ENCODE assay signal across 29 cellular contexts in the genomic region with DNA sequence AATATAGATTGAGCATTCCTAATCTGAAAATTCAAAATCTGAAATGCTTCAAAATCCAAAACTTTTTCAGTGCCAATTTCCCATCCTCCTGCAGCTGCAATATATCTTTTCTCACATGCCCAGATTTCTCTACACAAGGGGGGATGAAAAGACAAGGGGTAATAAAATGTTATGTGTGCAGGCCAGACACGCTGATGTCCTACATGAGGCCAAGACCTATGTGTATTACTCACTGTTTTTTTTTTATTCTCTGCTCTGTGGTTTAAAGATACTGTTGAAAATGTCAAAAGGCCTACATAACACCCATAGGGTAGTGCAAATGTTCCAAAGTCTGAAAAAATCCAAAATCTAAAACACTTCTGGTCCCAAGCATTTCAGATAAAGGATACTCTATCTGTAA. TPM values are rescaled to one million over a fixed set of nuclear protein-coding genes. Genes with fewer than 3 reads are reported as not detected.
DNase-seq lines count a peak whose midpoint lies in the region; ATAC-seq, FAIRE-seq and TF ChIP-seq lines count a peak whose summit lies in the region.
"Had no signal": no experiment of that assay in that cellular context is flagged by ENCODE, and none has a peak within 500 bp of the region (broad histone marks: within the 10 kb centered on the region; RNA-seq: fewer than 3 reads in every experiment).

No MANE protein-coding gene starts in this region.

- no peaks in the 10 kb centered on the region for H3K27me3 Mint-ChIP-seq in astrocyte (ENCODE audit: low read depth, unreplicated experiment)

- H3K4me2 ChIP-seq in astrocyte (ENCODE audit: low read length) (no peak overlapping the region), fibroblast of lung (ENCODE audit: extremely low read depth, insufficient read depth, low read length) (no peak overlapping the region)

- H3K36me3 ChIP-seq in astrocyte (ENCODE audit: insufficient read depth, low read length) (no peaks in the 10 kb centered on the region), fibroblast of lung (ENCODE audit: control insufficient read depth, insufficient read depth, low read length) (no peaks in the 10 kb centered on the region), left lung (no peaks in the 10 kb centered on the region), ascending aorta (no peaks in the 10 kb centered on the region)
- H3K36me3 ChIP-seq: HAP-1 had no signal

- intact Hi-C loops in left lung (cut with DNase I): no loop called here
- intact Hi-C loops in posterior vena cava (cut with DNase I): no loop called here
- intact Hi-C loops in ascending aorta (cut with DNase I): no loop called here

- H2AFZ ChIP-seq in astrocyte (ENCODE audit: low read depth, low read length) (no peak overlapping the region), fibroblast of lung (ENCODE audit: low read length) (no peak overlapping the region)

- H3K9ac ChIP-seq in astrocyte (ENCODE audit: low read length): no peak overlapping the region
- H3K9ac ChIP-seq in fibroblast of lung (ENCODE audit: insufficient read depth, low read length): no peak overlapping the region

- peak; percentile 57 for ATAC-seq in left lung
- ATAC-seq in activated CD4-positive, CD25-positive, alpha-beta regulatory T cell treated with anti-CD3 and anti-CD28 coated beads, Interleukin-2, amount 50 U/mL, for 24 hours: no peak
- ATAC-seq: CD8-positive, alpha-beta T cell had no signal

- H3K4me3 Mint-ChIP-seq in astrocyte (ENCODE audit: unreplicated experiment): no peak overlapping the region
- H3K4me3 Mint-ChIP-seq: B cell; CD8-positive, alpha-beta T cell had no signal

- H3K27me3 ChIP-seq in astrocyte (ENCODE audit: insufficient read depth, low read length): peaks cover 8% of the 10 kb centered on the region
- no peaks in the 10 kb centered on the region for H3K27me3 ChIP-seq in fibroblast of lung (ENCODE audit: control insufficient read depth, insufficient read depth, low read length)
- no peaks in the 10 kb centered on the region for H3K27me3 ChIP-seq in left lung
- H3K27me3 ChIP-seq in ascending aorta: no peaks in the 10 kb centered on the region

- no peak overlapping the region for H3K27ac Mint-ChIP-seq in astrocyte (ENCODE audit: unreplicated experiment)
- H3K27ac Mint-ChIP-seq: B cell; CD8-positive, alpha-beta T cell had no signal

- H3K36me3 Mint-ChIP-seq in astrocyte (ENCODE audit: low read depth, unreplicated experiment): no peaks in the 10 kb centered on the region
- H3K36me3 Mint-ChIP-seq: CD8-positive, alpha-beta T cell had no signal

- no peak overlapping the region for H3K27ac ChIP-seq in astrocyte (ENCODE audit: low read depth, low read length)
- no peak overlapping the region for H3K27ac ChIP-seq in fibroblast of lung (ENCODE audit: insufficient read depth, low read length)
- no peak overlapping the region for H3K27ac ChIP-seq in left lung
- H3K27ac ChIP-seq in ascending aorta: no peak overlapping the region
- H3K27ac ChIP-seq: 22Rv1, C4-2B had no signal

- H3K4me1 Mint-ChIP-seq in astrocyte (ENCODE audit: low read depth, unreplicated experiment): no peaks in the 10 kb centered on the region
- H3K4me1 Mint-ChIP-seq: B cell had no signal

- FAIRE-seq in astrocyte (lab: Jason Lieb, UNC): no peak

- H4K20me1 ChIP-seq in astrocyte (ENCODE audit: insufficient read depth, low read length): no peaks in the 10 kb centered on the region
- H4K20me1 ChIP-seq in fibroblast of lung (ENCODE audit: control insufficient read depth, extremely low read depth, insufficient read depth, low read length): no peaks in the 10 kb centered on the region

- H3K79me2 ChIP-seq in astrocyte (ENCODE audit: insufficient read depth, low read length) (no peaks in the 10 kb centered on the region), fibroblast of lung (ENCODE audit: control insufficient read depth, insufficient read depth, low read length) (no peaks in the 10 kb centered on the region)

- H3K4me1 ChIP-seq in astrocyte (ENCODE audit: insufficient read depth, low read length) (peaks cover 5% of the 10 kb centered on the region), fibroblast of lung (ENCODE audit: control insufficient read depth, extremely low read depth, insufficient read depth, low read length) (no peaks in the 10 kb centered on the region), left lung (no peaks in the 10 kb centered on the region), ascending aorta (no peaks in the 10 kb centered on the region)
- H3K4me1 ChIP-seq: Caco-2, HAP-1 had no signal

- H3K9me3 Mint-ChIP-seq in astrocyte (ENCODE audit: unreplicated experiment): no peaks in the 10 kb centered on the region
- H3K9me3 Mint-ChIP-seq: CD8-positive, alpha-beta T cell had no signal

- H3K4me3 ChIP-seq in astrocyte (ENCODE audit: insufficient read depth, low read depth, low read length): no peak overlapping the region
- no peak overlapping the region for H3K4me3 ChIP-seq in fibroblast of lung (replicated peaks in 1 of 4; ENCODE audit: control extremely low read depth in 1 of 4, insufficient read depth in 1 of 4, low read depth in 3 of 4, low read length in 4 of 4)
- H3K4me3 ChIP-seq in left lung: no peak overlapping the region
- no peak overlapping the region for H3K4me3 ChIP-seq in ascending aorta
- H3K4me3 ChIP-seq: HAP-1 had no signal

- peak; percentile 50 for DNase-seq in EH (ENCODE audit: low read depth)
- DNase-seq in astrocyte (ENCODE audit: low read depth): peak; percentile 25
- DNase-seq in fibroblast of lung (ENCODE audit: low read depth in 2 of 2): peak; percentile 39 to 81
- no peak for DNase-seq in left lung
- DNase-seq in posterior vena cava (ENCODE audit: low spot score): no peak
- DNase-seq in stimulated activated CD4-positive, alpha-beta T cell treated with anti-CD3 and anti-CD28 coated beads, Interleukin-12 subunit alpha, Interleukin-12 subunit beta, amount 100 ng/mL, for 4 hours: no peak
- no peak for DNase-seq in ascending aorta (ENCODE audit: low spot score in 2 of 2)
- DNase-seq: Caco-2; CD8-positive, alpha-beta T cell; DMS 273 treated with DMSO at 0.1 percent for 48 hours; DMS79; GOT3; IMR-90; KG1; NCI-H1092; NCI-H1436; NCI-H187; NCI-H2081 treated with DMSO at 0.1 percent for 48 hours; NCI-H2171; NCI-H226; NCI-H510A; NCI-H69; Right ventricle myocardium superior; RPMI8226 had no signal

- H3K9me3 ChIP-seq in astrocyte (ENCODE audit: insufficient read depth, low read depth, low read length) (no peaks in the 10 kb centered on the region), fibroblast of lung (ENCODE audit: control insufficient read depth, insufficient read depth, low read depth, low read length) (no peaks in the 10 kb centered on the region), left lung (no peaks in the 10 kb centered on the region), ascending aorta (no peaks in the 10 kb centered on the region)
- H3K9me3 ChIP-seq: Caco-2, HAP-1 had no signal

- TF ChIP-seq CTCF in astrocyte (IDR thresholded peaks at IDR 0.05; ENCODE audit: insufficient read depth, low read depth, low read length) (no peak), fibroblast of lung (conservative IDR thresholded peaks at IDR 0.05 in 1 of 2, IDR thresholded peaks at IDR 0.05 in 1 of 2; ENCODE audit: low read depth in 1 of 2, low read length in 2 of 2) (no peak), left lung (IDR thresholded peaks at IDR 0.05) (no peak), ascending aorta (IDR thresholded peaks at IDR 0.05) (no peak)

RNA-seq across cellular contexts. Expression of a gene that starts 41.2 kb away (rescaled TPM):
- total RNA-seq in astrocyte (12.3 and 13.5 TPM in 2 replicates), fibroblast of lung (21.8 and 22.5 TPM in 2 replicates), left lung (10 to 100 TPM; 13.9 to 16.0 TPM), posterior vena cava (10 to 100 TPM; 18.5 to 19.1 TPM), ascending aorta (18.5 TPM)
- polyA plus RNA-seq in fibroblast of lung: 6.4 and 7.0 TPM in 2 replicates
- 12.0 and 13.1 TPM in 2 replicates for polyA plus RNA-seq in fibroblast of lung (2012)
- polyA minus RNA-seq in fibroblast of lung (ENCODE audit: low replicate concordance): 1.3 and 1.4 TPM in 2 replicates

Comparison
In these comparisons a context has a peak if more than half of its experiments do, and no peak if none do; other contexts are left out.
1. DNase-seq: peak in EH (single experiment), astrocyte (single experiment) and fibroblast of lung (2 of 2); none in left lung (0 of 2), posterior vena cava (single experiment), stimulated activated CD4-positive, alpha-beta T cell treated with anti-CD3 and anti-CD28 coated beads, Interleukin-12 subunit alpha, Interleukin-12 subunit beta, amount 100 ng/mL, for 4 hours (single experiment) and ascending aorta (0 of 2).